Comparison of ENCODE assay signal across 8 cellular contexts in the genomic region with DNA sequence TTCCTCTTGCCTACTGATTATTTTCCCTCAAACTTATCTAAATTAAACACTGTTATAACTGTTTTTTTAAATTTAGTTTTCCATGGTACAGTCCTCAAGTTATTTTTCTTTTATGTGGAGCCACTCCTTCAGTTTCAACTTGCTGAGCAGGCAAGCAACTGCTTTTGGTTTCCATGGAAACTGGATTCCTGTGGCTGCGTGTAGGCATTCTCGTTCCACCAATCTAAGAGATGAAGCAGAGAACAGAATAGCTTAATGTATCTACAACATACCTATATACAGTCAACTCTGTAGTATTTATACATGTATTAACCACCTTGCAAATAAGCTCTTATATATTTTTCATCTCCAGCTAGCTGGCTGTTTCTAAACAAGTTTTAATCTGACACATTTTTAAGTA. TPM values are rescaled to one million over a fixed set of nuclear protein-coding genes. Genes with fewer than 3 reads are reported as not detected.
DNase-seq lines count a peak whose midpoint lies in the region; ATAC-seq and TF ChIP-seq lines count a peak whose summit lies in the region.

No MANE protein-coding gene starts in this region.

- BruUV-seq in mammary epithelial cell (replicated peaks; lab: Mats Ljungman, UMichigan) = no TSS peak

- H3K27ac Mint-ChIP-seq in CD4-positive, alpha-beta T cell = peak overlapping the region; percentile 47

- peak overlapping the region; percentile 70 for H3K4me2 ChIP-seq in mammary epithelial cell (ENCODE audit: insufficient read depth, low read depth, low read length)

- peaks cover 4% of the 10 kb centered on the region for H3K36me3 ChIP-seq in mammary epithelial cell (ENCODE audit: insufficient read depth, low read length)
- H3K36me3 ChIP-seq in mucosa of descending colon (ENCODE audit: low read depth) = no peaks in the 10 kb centered on the region

- dilution Hi-C loops in mammary epithelial cell (cut with HindIII; ENCODE audit: low sequenced_read_pairs) = no loop called here

- H3K36me3 Mint-ChIP-seq in CD4-positive, alpha-beta T cell (ENCODE audit: low read depth) = peaks cover 66% of the 10 kb centered on the region

- H2AFZ ChIP-seq in mammary epithelial cell (ENCODE audit: low read depth, low read length) = no peak overlapping the region

- CTCF ChIA-PET in CD4-positive, alpha-beta T cell (lab: Charles Lee) = no interaction called here
- CTCF ChIA-PET in mammary epithelial cell (lab: Charles Lee; ENCODE audit: low non-redundant PET) = interaction anchor here (0.5 kb wide), 1 partner anchor 83 kb away, joined by 4 read pairs; no protein-coding TSS in a partner anchor

- 0% methylated on average over 2 of the region's 2 CpGs for WGBS in mammary epithelial cell (ENCODE audit: low coverage, missing lambda C conversion rate)

- H3K4me3 ChIP-seq in mammary epithelial cell (replicated peaks in 1 of 3; ENCODE audit: insufficient read depth in 1 of 3, low read depth in 2 of 3, low read length in 3 of 3) (no peak overlapping the region), mucosa of descending colon (no peak overlapping the region)

- peaks cover 6% of the 10 kb centered on the region for H3K4me1 Mint-ChIP-seq in CD4-positive, alpha-beta T cell (ENCODE audit: low read depth)

- no peak overlapping the region for H3K4me3 Mint-ChIP-seq in CD4-positive, alpha-beta T cell

- peaks cover 16% of the 10 kb centered on the region for H3K79me2 ChIP-seq in mammary epithelial cell (ENCODE audit: insufficient read depth, low read length)

- DNase-seq in CD4-positive, alpha-beta T cell = no peak
- DNase-seq in Kasumi-1 (lab: John Stamatoyannopoulos, UW) (peak; percentile 11 to 35), mammary epithelial cell (peak; percentile 86), mucosa of descending colon (no peak), GOT3 (lab: John Stamatoyannopoulos, UW) (no peak), NCI-H2107 treated with DMSO at 0.1 percent for 48 hours (lab: John Stamatoyannopoulos, UW; ENCODE audit: unreplicated experiment) (no peak)

- no peaks in the 10 kb centered on the region for H3K9me3 ChIP-seq in CD4-positive, alpha-beta T cell (ENCODE audit: control insufficient read depth, low read length)
- H3K9me3 ChIP-seq in mammary epithelial cell (replicated peaks; ENCODE audit: insufficient read depth, low read length) = no peaks in the 10 kb centered on the region
- H3K9me3 ChIP-seq in mucosa of descending colon = no peaks in the 10 kb centered on the region

- H3K27me3 Mint-ChIP-seq in CD4-positive, alpha-beta T cell = no peaks in the 10 kb centered on the region

- in situ Hi-C loops in mammary epithelial cell (cut with MboI; ENCODE audit: low sequenced_read_pairs in 2 of 2) = no loop called here

- H3K27me3 ChIP-seq in CD4-positive, alpha-beta T cell (ENCODE audit: control insufficient read depth, insufficient read depth, low read length) = no peaks in the 10 kb centered on the region
- H3K27me3 ChIP-seq in mammary epithelial cell (ENCODE audit: insufficient read depth, low read length) = no peaks in the 10 kb centered on the region

- intact Hi-C loops in CD4-positive, alpha-beta T cell (cut with DNase I, micrococcal nuclease) = no loop called here
- intact Hi-C loops in mammary epithelial cell (cut with micrococcal nuclease) (no loop called here), mucosa of descending colon (cut with DNase I, micrococcal nuclease) (no loop called here)

- no peaks in the 10 kb centered on the region for H4K20me1 ChIP-seq in mammary epithelial cell (ENCODE audit: insufficient read depth, low read length)

- POLR2A ChIA-PET in CD4-positive, alpha-beta T cell (lab: Charles Lee) = no interaction called here

- H3K27ac ChIP-seq in CD4-positive, alpha-beta T cell (ENCODE audit: low read depth, low read length) = no peak overlapping the region
- H3K27ac ChIP-seq in mammary epithelial cell (ENCODE audit: insufficient read depth, low read depth, low read length) = peak overlapping the region; percentile 99

- TF ChIP-seq CTCF in CD4-positive, alpha-beta T cell (IDR thresholded peaks at IDR 0.05) = no peak
- TF ChIP-seq CTCF in mammary epithelial cell (conservative IDR thresholded peaks at IDR 0.05 in 1 of 2, IDR thresholded peaks at IDR 0.05 in 1 of 2; ENCODE audit: extremely low read depth in 1 of 2, insufficient read depth in 1 of 2, low read depth in 1 of 2, low read length in 2 of 2) = no peak
- no peak for TF ChIP-seq CTCF in mucosa of descending colon (IDR thresholded peaks at IDR 0.05)

- no peaks in the 10 kb centered on the region for H3K9me3 Mint-ChIP-seq in CD4-positive, alpha-beta T cell

- peak overlapping the region; percentile 79 for H3K9ac ChIP-seq in mammary epithelial cell (ENCODE audit: insufficient read depth, low read length)

- H3K4me1 ChIP-seq in mammary epithelial cell (ENCODE audit: insufficient read depth, low read length) (peaks cover 63% of the 10 kb centered on the region), mucosa of descending colon (ENCODE audit: low read depth) (no peaks in the 10 kb centered on the region)

- ATAC-seq in CD4-positive, alpha-beta T cell (ENCODE audit: poor library complexity) = no peak
- peak; percentile 50 for ATAC-seq in mucosa of descending colon
- no peak for ATAC-seq in GM19452 (IDR thresholded peaks at IDR 0.05; ENCODE audit: unreplicated experiment)
- no peak for ATAC-seq in HG03095 (IDR thresholded peaks at IDR 0.05; ENCODE audit: unreplicated experiment)

RNA-seq across cellular contexts. Expression of a gene that starts 25.8 kb away (rescaled TPM):
- total RNA-seq in CD4-positive, alpha-beta T cell = 10 to 100 TPM; 70.8 to 74.5 TPM
- total RNA-seq in mammary epithelial cell = 1,000 to 10,000 TPM; 5,384 to 5,597 TPM
- 10,424 TPM for polyA plus RNA-seq in mammary epithelial cell
- polyA minus RNA-seq in mammary epithelial cell = 5,891 TPM
- total RNA-seq in mucosa of descending colon = 100 to 1,000 TPM; 376 to 796 (median 757) TPM

RNA-seq across cellular contexts. Expression of a gene that starts 55.4 kb away (rescaled TPM):
- 10 to 100 TPM; 20.4 to 23.4 TPM for total RNA-seq in CD4-positive, alpha-beta T cell
- total RNA-seq in mammary epithelial cell (10 to 100 TPM; 31.2 to 48.0 TPM), mucosa of descending colon (10 to 100 TPM; 31.5 to 47.5 (median 36.3) TPM)
- 17.3 TPM for polyA plus RNA-seq in mammary epithelial cell
- polyA minus RNA-seq in mammary epithelial cell = 23.4 TPM

Comparison
In these comparisons a context has a peak if more than half of its experiments do, and no peak if none do; other contexts are left out.
1. DNase-seq: peak in Kasumi-1 (2 of 2) and mammary epithelial cell (single experiment); none in CD4-positive, alpha-beta T cell (0 of 10), mucosa of descending colon (0 of 3), GOT3 (single experiment) and NCI-H2107 treated with DMSO at 0.1 percent for 48 hours (single experiment).
2. RNA of a gene that starts 25.8 kb away (total RNA-seq): 5,384 to 5,597 TPM in mammary epithelial cell; 376 to 796 TPM in mucosa of descending colon and 70.8 to 74.5 TPM in CD4-positive, alpha-beta T cell; every median in the first group is over 4 times any median in the second.